In the genomic region with DNA sequence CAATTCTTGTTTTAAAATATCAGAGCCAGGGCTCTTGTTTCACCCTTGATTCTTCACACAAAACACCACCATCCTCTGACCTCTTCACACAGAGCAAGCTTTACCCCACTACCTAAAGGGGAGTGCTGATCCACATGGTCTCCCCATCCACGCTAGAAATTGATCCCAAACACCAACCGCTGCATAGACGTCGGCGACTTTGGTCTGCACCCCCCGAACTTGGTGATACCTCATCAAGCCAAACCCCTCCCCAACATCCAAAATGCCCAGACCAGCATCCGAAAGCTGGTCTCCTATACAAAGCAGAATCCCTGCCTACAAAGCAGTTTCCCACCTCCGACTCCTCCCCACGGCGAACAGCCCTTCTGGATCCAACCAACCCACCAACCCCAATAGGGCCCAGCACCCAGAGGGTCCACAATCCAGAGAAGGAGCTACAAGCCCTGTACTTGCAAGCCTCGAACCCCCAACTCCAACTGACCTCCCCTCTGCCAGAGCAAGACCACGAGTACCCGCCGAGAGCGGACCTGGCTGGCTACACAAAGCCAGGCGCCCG, we compare ENCODE assay signal across 8 cellular contexts. TPM values are rescaled to one million over a fixed set of nuclear protein-coding genes. Genes with fewer than 3 reads are reported as not detected.
DNase-seq lines count a peak whose midpoint lies in the region; ATAC-seq and TF ChIP-seq lines count a peak whose summit lies in the region.

No MANE protein-coding gene starts in this region.

- H3K27me3 Mint-ChIP-seq in CD14-positive monocyte (ENCODE audit: low read depth in 3 of 3) (peaks cover 0 to 3% (median 2%) of the 10 kb centered on the region in 3 donors), natural killer cell (ENCODE audit: low read depth in 2 of 2) (no peaks in the 10 kb centered on the region)

- no peaks in the 10 kb centered on the region for H3K27me3 ChIP-seq in colonic mucosa

- H3K27ac Mint-ChIP-seq in CD14-positive monocyte (peak overlapping the region; percentile 95 to 97 (median 97)), natural killer cell (peak overlapping the region; percentile 96 to 100)

- H3K36me3 Mint-ChIP-seq in CD14-positive monocyte (peaks cover 39 to 47% of the 10 kb centered on the region in 2 donors), natural killer cell (peaks cover 21% of the 10 kb centered on the region)

- no peak for TF ChIP-seq CTCF in CD14-positive monocyte (IDR thresholded peaks at IDR 0.05)
- TF ChIP-seq CTCF in colonic mucosa (IDR thresholded peaks at IDR 0.05), result no peak
- no peak for TF ChIP-seq CTCF in natural killer cell (IDR thresholded peaks at IDR 0.05)
- no peak for TF ChIP-seq CTCF in GM10248 (IDR thresholded peaks at IDR 0.05; ENCODE audit: control extremely low read depth, extremely low read depth, low read depth, missing control alignments)

- peak overlapping the region; percentile 91 to 92 for H3K4me3 Mint-ChIP-seq in CD14-positive monocyte
- H3K4me3 Mint-ChIP-seq in natural killer cell, result peak overlapping the region; percentile 96

- H3K9ac ChIP-seq in colonic mucosa (ENCODE audit: low read depth in 2 of 2, low read length in 2 of 2), result peak overlapping the region; percentile 88 to 94

- CTCF ChIA-PET in GM10248 (lab: Yijun Ruan, JAX), result interaction anchor here (0.8 to 2.8 kb wide), 11 partner anchors 8 to 94 kb away, joined by 3 to 16 read pairs (median 5); a partner anchor contains a TSS

- intact Hi-C loops in CD14-positive monocyte (cut with micrococcal nuclease), result loop anchor here (2.0 to 10.0 kb wide), 4 partner anchors 14 to 50 kb away; a partner anchor contains a TSS
- intact Hi-C loops in colonic mucosa (cut with DNase I), result no loop called here
- intact Hi-C loops in natural killer cell (cut with micrococcal nuclease), result loop anchor here (1.0 to 5.0 kb wide), 4 partner anchors 25 to 231 kb away; a partner anchor contains a TSS

- H3K27ac ChIP-seq in KOPT-K1 (ENCODE audit: low read depth, low read length, poor library complexity, severe bottlenecking), result peak overlapping the region; percentile 98
- peak overlapping the region; percentile 100 for H3K27ac ChIP-seq in colonic mucosa

- H3K4me3 ChIP-seq in colonic mucosa, result peak overlapping the region; percentile 99

- no peaks in the 10 kb centered on the region for H3K4me1 ChIP-seq in colonic mucosa

- H3K36me3 ChIP-seq in KOPT-K1 (ENCODE audit: insufficient read depth, low read length) (peaks cover 41% of the 10 kb centered on the region), colonic mucosa (no peaks in the 10 kb centered on the region)

- peaks cover 13% of the 10 kb centered on the region for H3K4me1 Mint-ChIP-seq in CD14-positive monocyte
- peaks cover 27 to 29% of the 10 kb centered on the region in 2 donors for H3K4me1 Mint-ChIP-seq in natural killer cell

- DNase-seq in CD14-positive monocyte (ENCODE audit: low spot score) (no peak), colonic mucosa (no peak), natural killer cell (no peak), GM10248 (ENCODE audit: extremely low spot score) (no peak)
- no peak for DNase-seq in stimulated activated CD4-positive, alpha-beta T cell treated with anti-CD3 and anti-CD28 coated beads, Interleukin-12 subunit alpha, Interleukin-12 subunit beta, amount 100 ng/mL, for 4 hours

- H3K9me3 Mint-ChIP-seq in CD14-positive monocyte, result peaks cover 41 to 67% (median 57%) of the 10 kb centered on the region in 7 donors
- peaks cover 7 to 12% of the 10 kb centered on the region in 2 donors for H3K9me3 Mint-ChIP-seq in natural killer cell

- H3K9me3 ChIP-seq in KOPT-K1 (ENCODE audit: insufficient read depth, low read length, poor library complexity, severe bottlenecking) (peaks cover 47% of the 10 kb centered on the region), colonic mucosa (no peaks in the 10 kb centered on the region)

- ATAC-seq in natural killer cell, result no peak
- no peak for ATAC-seq in GM18498 (IDR thresholded peaks at IDR 0.05; ENCODE audit: unreplicated experiment)
- no peak for ATAC-seq in GM21717 (IDR thresholded peaks at IDR 0.05; ENCODE audit: unreplicated experiment)

- POLR2A ChIA-PET in GM10248 (lab: Yijun Ruan, JAX), result interaction anchor here (1.0 to 1.6 kb wide), 6 partner anchors 11 to 55 kb away, joined by 3 to 12 read pairs (median 3); a partner anchor contains a TSS

RNA-seq across cellular contexts. Expression of a gene that starts 25.8 kb away (rescaled TPM):
- polyA plus RNA-seq in CD14-positive monocyte, result 100 to 1,000 TPM in 1 of 2 donors, 10 to 100 TPM in 1; 76.4 to 129 TPM
- total RNA-seq in colonic mucosa (10 to 100 TPM; 24.6 to 25.9 TPM), natural killer cell (10 to 100 TPM in 2 of 3 donors, 1 to 10 TPM in 1; 7.0 to 10.8 (median 10.5) TPM)

RNA-seq across cellular contexts. Expression of a gene that starts 48.4 kb away (rescaled TPM):
- 100 to 1,000 TPM; 277 to 350 TPM for polyA plus RNA-seq in CD14-positive monocyte
- 1 to 10 TPM in 1 of 2 donors, under 1 TPM in 1; 0.86 to 1.5 TPM for total RNA-seq in colonic mucosa
- 10 to 100 TPM; 16.5 to 61.3 (median 42.2) TPM for total RNA-seq in natural killer cell

Comparison
In these comparisons a context has a peak if more than half of its experiments do, and no peak if none do; other contexts are left out.
1. RNA of a gene that starts 48.4 kb away (total RNA-seq): 16.5 to 61.3 TPM in natural killer cell; 0.86 to 1.5 TPM in colonic mucosa; every median in the first group is over 4 times any median in the second.